8 cellular contexts compared by ENCODE assay signal in the genomic region with DNA sequence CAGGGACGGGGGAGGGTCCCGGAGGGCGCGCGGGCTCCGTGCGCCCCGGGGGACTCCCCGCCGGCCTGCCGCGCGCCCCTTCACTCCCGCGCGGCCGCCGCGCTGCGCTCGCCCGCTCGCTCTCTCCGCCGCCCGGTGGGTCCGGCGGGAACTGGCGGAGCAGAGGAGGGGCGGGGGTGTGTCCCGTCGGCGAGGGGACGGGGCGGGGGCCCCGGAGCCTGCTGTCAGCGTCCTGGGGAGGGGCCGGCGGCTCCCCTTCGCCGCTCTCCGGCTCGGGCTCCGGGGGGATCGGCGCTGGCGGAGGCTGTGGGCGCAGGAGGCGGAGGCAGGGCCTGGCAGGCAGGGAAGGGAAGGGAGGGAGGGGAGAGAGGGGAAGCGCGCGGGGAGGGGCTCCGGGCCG. TPM values are rescaled to one million over a fixed set of nuclear protein-coding genes. Genes with fewer than 3 reads are reported as not detected.
DNase-seq lines count a peak whose midpoint lies in the region; ATAC-seq and TF ChIP-seq lines count a peak whose summit lies in the region.

A gene with protein sequence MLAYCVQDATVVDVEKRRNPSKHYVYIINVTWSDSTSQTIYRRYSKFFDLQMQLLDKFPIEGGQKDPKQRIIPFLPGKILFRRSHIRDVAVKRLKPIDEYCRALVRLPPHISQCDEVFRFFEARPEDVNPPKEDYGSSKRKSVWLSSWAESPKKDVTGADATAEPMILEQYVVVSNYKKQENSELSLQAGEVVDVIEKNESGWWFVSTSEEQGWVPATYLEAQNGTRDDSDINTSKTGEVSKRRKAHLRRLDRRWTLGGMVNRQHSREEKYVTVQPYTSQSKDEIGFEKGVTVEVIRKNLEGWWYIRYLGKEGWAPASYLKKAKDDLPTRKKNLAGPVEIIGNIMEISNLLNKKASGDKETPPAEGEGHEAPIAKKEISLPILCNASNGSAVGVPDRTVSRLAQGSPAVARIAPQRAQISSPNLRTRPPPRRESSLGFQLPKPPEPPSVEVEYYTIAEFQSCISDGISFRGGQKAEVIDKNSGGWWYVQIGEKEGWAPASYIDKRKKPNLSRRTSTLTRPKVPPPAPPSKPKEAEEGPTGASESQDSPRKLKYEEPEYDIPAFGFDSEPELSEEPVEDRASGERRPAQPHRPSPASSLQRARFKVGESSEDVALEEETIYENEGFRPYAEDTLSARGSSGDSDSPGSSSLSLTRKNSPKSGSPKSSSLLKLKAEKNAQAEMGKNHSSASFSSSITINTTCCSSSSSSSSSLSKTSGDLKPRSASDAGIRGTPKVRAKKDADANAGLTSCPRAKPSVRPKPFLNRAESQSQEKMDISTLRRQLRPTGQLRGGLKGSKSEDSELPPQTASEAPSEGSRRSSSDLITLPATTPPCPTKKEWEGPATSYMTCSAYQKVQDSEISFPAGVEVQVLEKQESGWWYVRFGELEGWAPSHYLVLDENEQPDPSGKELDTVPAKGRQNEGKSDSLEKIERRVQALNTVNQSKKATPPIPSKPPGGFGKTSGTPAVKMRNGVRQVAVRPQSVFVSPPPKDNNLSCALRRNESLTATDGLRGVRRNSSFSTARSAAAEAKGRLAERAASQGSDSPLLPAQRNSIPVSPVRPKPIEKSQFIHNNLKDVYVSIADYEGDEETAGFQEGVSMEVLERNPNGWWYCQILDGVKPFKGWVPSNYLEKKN (minus strand): TSS at position 153 of the 400 bp plus-strand sequence. CDS start 310 bp downstream, outside the sequence.

- no peak within 1 kb of the TSS for H2BK120ac ChIP-seq in H9 (ENCODE audit: low read depth, low read length, poor library complexity, severe bottlenecking)

- no peak within 1 kb of the TSS for H3K18ac ChIP-seq in H9 (ENCODE audit: insufficient read length, low read depth, low read length)

- H2AK5ac ChIP-seq in H9 (ENCODE audit: insufficient read length, low read length), result no peak within 1 kb of the TSS

- no peaks in the 10 kb centered on the region for H3K36me3 ChIP-seq in upper lobe of right lung

- no peak within 1 kb of the TSS for H4K5ac ChIP-seq in H9 (ENCODE audit: insufficient read length, low read depth, low read length)

- ATAC-seq in upper lobe of right lung (peak; percentile 58), GM19463 (IDR thresholded peaks at IDR 0.05; ENCODE audit: unreplicated experiment) (no peak), HG02884 (IDR thresholded peaks at IDR 0.05; ENCODE audit: unreplicated experiment) (no peak)

- no peaks in the 10 kb centered on the region; a peak in 3 of 5 replicates for H3K9me3 Mint-ChIP-seq in H9
- H3K9me3 Mint-ChIP-seq in endothelial cell (ENCODE audit: unreplicated experiment), result no peaks in the 10 kb centered on the region

- H3K27me3 Mint-ChIP-seq in H9 (ENCODE audit: low read depth), result peaks cover 56% of the 10 kb centered on the region
- H3K27me3 Mint-ChIP-seq in endothelial cell (ENCODE audit: unreplicated experiment), result peaks cover 19% of the 10 kb centered on the region

- TF ChIP-seq CTCF in 22Rv1 (IDR thresholded peaks at IDR 0.05) (peak; percentile 66), H9 (conservative IDR thresholded peaks at IDR 0.05) (no peak), VCaP (conservative IDR thresholded peaks at IDR 0.05) (peak; percentile 57), endothelial cell (IDR thresholded peaks at IDR 0.05; ENCODE audit: unreplicated experiment) (no peak), upper lobe of right lung (IDR thresholded peaks at IDR 0.05) (no peak)

- no peak within 1 kb of the TSS for H3K14ac ChIP-seq in H9 (ENCODE audit: insufficient read depth, low read length)

- no peak within 1 kb of the TSS for H3K23ac ChIP-seq in H9 (ENCODE audit: insufficient read length, low read depth, low read length)

- no peak within 1 kb of the TSS for H3K4ac ChIP-seq in H9 (ENCODE audit: low read depth, low read length)

- H3K9me3 ChIP-seq in H9 (ENCODE audit: control insufficient read depth, low read depth, low read length) (no peaks in the 10 kb centered on the region), upper lobe of right lung (no peaks in the 10 kb centered on the region)

- H3K79me1 ChIP-seq in H9 (ENCODE audit: insufficient read depth, low read depth, low read length, poor library complexity, severe bottlenecking), result no peaks in the 10 kb centered on the region

- no peak within 1 kb of the TSS for H2BK12ac ChIP-seq in H9 (ENCODE audit: insufficient read length, low read depth, low read length)

- peak within 1 kb of the TSS; percentile 76 to 91 for H3K4me3 Mint-ChIP-seq in H9
- peak within 1 kb of the TSS; percentile 98 for H3K4me3 Mint-ChIP-seq in endothelial cell (ENCODE audit: unreplicated experiment)

- H4K20me1 ChIP-seq in H9 (ENCODE audit: control insufficient read depth, insufficient read depth, insufficient read length), result no peaks in the 10 kb centered on the region

- no peak within 1 kb of the TSS for H2BK15ac ChIP-seq in H9 (ENCODE audit: low read depth, low read length)

- no peak within 1 kb of the TSS for H4K8ac ChIP-seq in H9 (replicated peaks; ENCODE audit: insufficient read length, low read depth, low read length)

- H2BK20ac ChIP-seq in H9 (ENCODE audit: low read depth, low read length, poor library complexity, severe bottlenecking), result no peak within 1 kb of the TSS

- peak within 1 kb of the TSS; percentile 69 for H3K4me3 ChIP-seq in upper lobe of right lung

- no peak within 1 kb of the TSS for H2AFZ ChIP-seq in H9 (ENCODE audit: low read length)

- H3K4me1 Mint-ChIP-seq in H9, result peaks cover 20 to 28% of the 10 kb centered on the region in 2 experiments
- peaks cover 54% of the 10 kb centered on the region for H3K4me1 Mint-ChIP-seq in endothelial cell (ENCODE audit: unreplicated experiment)

- intact Hi-C loops in upper lobe of right lung (cut with DNase I), result loop anchor here (5.0 kb wide), 1 partner anchor 143 kb away; no protein-coding TSS in a partner anchor

- DNase-seq in H9 (peak; percentile 59), endothelial cell (ENCODE audit: low spot score) (peak; percentile 58), midbrain (lab: John Stamatoyannopoulos, UW) (peak; percentile 45), upper lobe of right lung (peak; percentile 74)

- H3T11ph ChIP-seq in H9 (ENCODE audit: low read length), result no peak within 1 kb of the TSS

- H4K91ac ChIP-seq in H9 (ENCODE audit: insufficient read length, low read depth, low read length), result no peak within 1 kb of the TSS

- no CpG with 5 or more reads among the region's 54 CpGs for WGBS in H9 (ENCODE audit: extremely low coverage, insufficient read length, low lambda C conversion rate)

- H3K4me1 ChIP-seq in H9 (ENCODE audit: insufficient read depth, low read length), result no peaks in the 10 kb centered on the region
- H3K4me1 ChIP-seq in upper lobe of right lung, result peaks cover 39% of the 10 kb centered on the region

- H3K36me3 Mint-ChIP-seq in H9 (ENCODE audit: insufficient read depth in 1 of 3, low read depth in 3 of 3) (no peaks in the 10 kb centered on the region; a peak in 1 of 7 replicates), endothelial cell (ENCODE audit: low read depth, unreplicated experiment) (peaks cover 10% of the 10 kb centered on the region)

- peaks cover 2% of the 10 kb centered on the region; the same call in 1 of the 2 replicates for H3K27me3 ChIP-seq in H9 (ENCODE audit: insufficient read depth, low read length)
- no peaks in the 10 kb centered on the region for H3K27me3 ChIP-seq in upper lobe of right lung

- peak within 1 kb of the TSS in 1 of 3 experiments; percentile 43; a peak in 1 of 7 replicates for H3K27ac Mint-ChIP-seq in H9
- H3K27ac Mint-ChIP-seq in endothelial cell (ENCODE audit: unreplicated experiment), result peak within 1 kb of the TSS; percentile 81

- H3K27ac ChIP-seq in 22Rv1, result no peak within 1 kb of the TSS
- no peak within 1 kb of the TSS for H3K27ac ChIP-seq in H9 (ENCODE audit: insufficient read length, low read depth, low read length)
- peak within 1 kb of the TSS; percentile 74 for H3K27ac ChIP-seq in VCaP
- H3K27ac ChIP-seq in upper lobe of right lung, result peak within 1 kb of the TSS; percentile 65

- H3K79me2 ChIP-seq in H9 (ENCODE audit: insufficient read depth, low read length), result no peaks in the 10 kb centered on the region

- peaks cover 16% of the 10 kb centered on the region for H3K23me2 ChIP-seq in H9 (ENCODE audit: insufficient read length, low read depth, low read length, poor library complexity, severe bottlenecking)

- H3K9ac ChIP-seq in H9 (ENCODE audit: extremely low read depth, insufficient read length, low read length), result no peak within 1 kb of the TSS

- no peak within 1 kb of the TSS for H3K56ac ChIP-seq in H9 (ENCODE audit: insufficient read length, low read depth, low read length)

- H2BK5ac ChIP-seq in H9 (ENCODE audit: insufficient read length, low read length), result no peak within 1 kb of the TSS

- peak within 1 kb of the TSS; percentile 66 for H3K4me2 ChIP-seq in H9 (ENCODE audit: insufficient read depth, insufficient read length, low read length)

RNA-seq across cellular contexts. Expression of the gene that starts here (rescaled TPM):
- total RNA-seq in H9 (2021), result 4.5 and 4.7 TPM in 2 replicates
- 59.9 TPM for total RNA-seq in endothelial cell (ENCODE audit: unreplicated experiment)
- total RNA-seq in upper lobe of right lung, result 35.2 TPM

Comparison
In these comparisons a context has a peak if more than half of its experiments do, and no peak if none do; other contexts are left out.
1. H3K27ac ChIP-seq: peak in VCaP (single experiment) and upper lobe of right lung (single experiment); none in 22Rv1 (single experiment) and H9 (single experiment).
2. CTCF ChIP-seq: peak in 22Rv1 (single experiment) and VCaP (single experiment); none in H9 (single experiment), endothelial cell (single experiment) and upper lobe of right lung (single experiment).
3. Peak in every context shown above with its lines, with median percentiles within 50 percentile points of each other: DNase-seq.